Comparison of ENCODE assay signal across 13 cellular contexts in the genomic region with DNA sequence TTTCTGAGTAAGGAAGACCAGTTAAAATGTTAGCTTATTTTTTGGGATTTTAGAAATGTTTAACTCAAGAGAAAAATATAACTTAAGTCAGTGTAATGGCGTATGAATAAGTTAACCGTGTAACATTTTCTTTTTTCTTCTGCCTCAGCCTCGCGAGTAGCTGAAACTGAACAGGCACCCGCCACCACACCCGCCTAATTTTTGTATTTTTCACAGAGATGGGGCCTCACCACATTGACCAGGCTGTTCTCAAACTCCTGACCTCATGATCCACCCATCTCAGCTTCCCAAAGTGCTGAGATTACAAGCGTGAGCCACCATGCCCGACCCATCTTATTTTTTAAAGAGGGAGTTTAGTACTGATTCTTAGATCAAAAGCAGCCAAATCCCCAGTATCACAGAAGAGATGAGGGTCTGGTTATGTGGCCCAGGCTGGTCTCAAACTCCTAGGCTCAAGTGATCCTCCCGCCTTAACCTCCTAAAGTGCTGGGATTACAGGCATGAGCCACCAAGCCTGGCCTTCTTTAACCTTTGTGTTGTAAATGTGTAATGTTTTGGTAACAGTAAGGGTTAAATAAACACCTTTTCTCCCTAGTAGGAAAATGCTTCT.
"Had no signal": no experiment of that assay in that cellular context is flagged by ENCODE, and none has a peak within 500 bp of the region (broad histone marks: within the 10 kb centered on the region; RNA-seq: fewer than 3 reads in every experiment).

No MANE protein-coding gene starts in this region.

- ATAC-seq: activated CD4-positive, CD25-positive, alpha-beta regulatory T cell treated with anti-CD3 and anti-CD28 coated beads, Interleukin-2, amount 50 U/mL, for 24 hours; gastroesophageal sphincter; left lobe of liver; Right ventricle myocardium inferior had no signal

- DNase-seq: activated CD4-positive, alpha-beta T cell treated with anti-CD3 and anti-CD28 coated beads, Interleukin-2, amount 50 U/mL, for 4 hours; activated effector memory CD4-positive, alpha-beta T cell treated with Interleukin-2 at 50 U/mL for 16 hours; dorsolateral prefrontal cortex; erythroblast; stimulated activated CD4-positive, alpha-beta T cell treated with anti-CD3 and anti-CD28 coated beads, Interleukin-12 subunit alpha, Interleukin-12 subunit beta, amount 100 ng/mL, for 4 hours; stimulated activated CD4-positive, alpha-beta T cell treated with anti-CD3 and anti-CD28 coated beads, Interleukin-2, amount 100 ng/mL, for 24 hours; stimulated activated naive CD4-positive, alpha-beta T cell; T-helper 9 cell; transverse colon had no signal
